Comparison of ENCODE assay signal across 8 cellular contexts in genomic region chr17:64420143-64420670, GRCh38. TPM values are rescaled to one million over a fixed set of nuclear protein-coding genes. Genes with fewer than 3 reads are reported as not detected.
A peak's percentile ranks its signal among the peaks of the same experiment; 100 is the strongest.
DNase-seq lines count a peak whose midpoint lies in the region; ATAC-seq and TF ChIP-seq lines count a peak whose summit lies in the region.

No MANE protein-coding gene starts in this region.

- intact Hi-C loops in gastrocnemius medialis (cut with DNase I; ENCODE audit: low total_unique reads): loop anchor here (2.0 to 10.0 kb wide), 2 partner anchors 77 to 225 kb away; partner anchors contain the start of gene POLG2

- H3K4me3 ChIP-seq in NT2/D1 (ENCODE audit: insufficient read length, low read depth): no peak overlapping the region
- no peak overlapping the region for H3K4me3 ChIP-seq in astrocyte of the cerebellum (ENCODE audit: low read depth, low read length)
- H3K4me3 ChIP-seq in gastrocnemius medialis: no peak overlapping the region

- H3K27me3 ChIP-seq in NT2/D1 (ENCODE audit: insufficient read depth, insufficient read length): no peaks in the 10 kb centered on the region
- H3K27me3 ChIP-seq in gastrocnemius medialis: no peaks in the 10 kb centered on the region

- peak; percentile 64 for DNase-seq in activated effector memory CD4-positive, alpha-beta T cell treated with anti-CD3 and anti-CD28 coated beads, Interleukin-2, amount 50 U/mL, for 16 hours
- DNase-seq in activated effector memory CD4-positive, alpha-beta T cell treated with Interleukin-2 at 50 U/mL for 16 hours: no peak
- peak; percentile 88 for DNase-seq in LHCN-M2 (ENCODE audit: low read depth)
- no peak for DNase-seq in NT2/D1 (ENCODE audit: low read depth, low spot score)
- DNase-seq in astrocyte of the cerebellum (ENCODE audit: low read depth): peak; percentile 74
- DNase-seq in hepatic stellate cell (ENCODE audit: low spot score): peak; percentile 73
- no peak for DNase-seq in gastrocnemius medialis

- peak; percentile 71 for TF ChIP-seq CTCF in astrocyte of the cerebellum (IDR thresholded peaks at IDR 0.05; ENCODE audit: low read depth, low read length, missing control alignments)
- TF ChIP-seq CTCF in gastrocnemius medialis (IDR thresholded peaks at IDR 0.05 in 4 of 5, conservative IDR thresholded peaks at IDR 0.05 in 1 of 5): peak; percentile 50 to 71 (median 63)

- in situ Hi-C loops in astrocyte of the cerebellum (cut with HindIII; ENCODE audit: low sequenced_read_pairs): no loop called here
- in situ Hi-C loops in gastrocnemius medialis (cut with MboI; ENCODE audit: low sequenced_read_pairs in 4 of 4): loop anchor here (5.0 to 10.0 kb wide), 5 partner anchors 95 to 225 kb away; no protein-coding TSS in a partner anchor

- ATAC-seq in gastrocnemius medialis (peak; percentile 85), GM21825 (IDR thresholded peaks at IDR 0.05; ENCODE audit: unreplicated experiment) (no peak)

- H3K9ac ChIP-seq in NT2/D1 (ENCODE audit: insufficient read length, low read depth): peak overlapping the region; percentile 36

- H3K9me3 ChIP-seq in NT2/D1 (ENCODE audit: insufficient read depth, low read length): peaks cover 6% of the 10 kb centered on the region
- no peaks in the 10 kb centered on the region for H3K9me3 ChIP-seq in gastrocnemius medialis

- no peak for TF ChIP-seq POLR2A in gastrocnemius medialis (IDR thresholded peaks at IDR 0.05)

- H3K36me3 ChIP-seq in NT2/D1 (ENCODE audit: insufficient read depth, insufficient read length, low read length): no peaks in the 10 kb centered on the region
- H3K36me3 ChIP-seq in gastrocnemius medialis: no peaks in the 10 kb centered on the region

- H3K4me1 ChIP-seq in NT2/D1 (ENCODE audit: insufficient read depth, insufficient read length) (no peaks in the 10 kb centered on the region), gastrocnemius medialis (peaks cover 0 to 5% of the 10 kb centered on the region in 2 donors)

- H3K27ac ChIP-seq in gastrocnemius medialis: no peak overlapping the region

RNA-seq across cellular contexts. Expression of gene MILR1, which starts 28.7 kb away (rescaled TPM):
- total RNA-seq in LHCN-M2 (2014; rRNA removed): 36.8 and 52.6 TPM in 2 replicates
- polyA plus RNA-seq in LHCN-M2 (2012): 10.1 TPM
- 1 to 10 TPM in 2 of 4 donors, under 1 TPM in 1, not detected in 1; 0.76 to 3.3 (median 2.2) TPM for total RNA-seq in gastrocnemius medialis

RNA-seq across cellular contexts. Expression of gene PECAM1, which starts 29.5 kb away (rescaled TPM):
- total RNA-seq in LHCN-M2 (2014; rRNA removed) (0.19 and 0.46 TPM in 2 replicates), gastrocnemius medialis (10 to 100 TPM; 35.1 to 71.5 (median 51.3) TPM)
- 0.05 TPM for polyA plus RNA-seq in LHCN-M2 (2012)

Comparison
In these comparisons a context has a peak if more than half of its experiments do, and no peak if none do; other contexts are left out.
1. DNase-seq: peak in activated effector memory CD4-positive, alpha-beta T cell treated with anti-CD3 and anti-CD28 coated beads, Interleukin-2, amount 50 U/mL, for 16 hours (single experiment), LHCN-M2 (single experiment), astrocyte of the cerebellum (single experiment) and hepatic stellate cell (single experiment); none in activated effector memory CD4-positive, alpha-beta T cell treated with Interleukin-2 at 50 U/mL for 16 hours (single experiment), NT2/D1 (single experiment) and gastrocnemius medialis (0 of 2).
2. RNA of gene PECAM1, which starts 29.5 kb away (total RNA-seq): 35.1 to 71.5 TPM in gastrocnemius medialis; 0.19 to 0.46 TPM in LHCN-M2; every median in the first group is over 10 times any median in the second.